1 cellular context compared by ENCODE assay signal in genomic region chr2:231786177-231786916, GRCh38.
TF ChIP-seq lines count a peak whose summit lies in the region.

Gene COPS7B (plus strand): TSS chr2:231786445. CDS start chr2:231788571, 2,126 bp downstream.

TF ChIP-seq in HCT116, 20 proteins besides CTCF, POLR2A, EP300 and RAD21 (continued from another document):
- TF ChIP-seq MAX (IDR thresholded peaks at IDR 0.05), result peak; percentile 75
- no peak for TF ChIP-seq REST (IDR thresholded peaks at IDR 0.05; ENCODE audit: low read depth)
- TF ChIP-seq POLR2AphosphoS5 (IDR thresholded peaks at IDR 0.05; ENCODE audit: low read depth, low read length), result peak; percentile 66
- TF ChIP-seq EGR1 (IDR thresholded peaks at IDR 0.05; ENCODE audit: low read depth), result peak; percentile 80
- no peak for TF ChIP-seq JUND (IDR thresholded peaks at IDR 0.05)
- TF ChIP-seq FOSL1 (IDR thresholded peaks at IDR 0.05; ENCODE audit: low read depth), result no peak
- TF ChIP-seq CEBPB (IDR thresholded peaks at IDR 0.05; ENCODE audit: low read depth), result no peak
- no peak for TF ChIP-seq ZNF274 (IDR thresholded peaks at IDR 0.05; ENCODE audit: low read depth, low read length)
- peak; percentile 81 for TF ChIP-seq ZFX (IDR thresholded peaks at IDR 0.05)
- peak; percentile 92 for TF ChIP-seq CBX3 (IDR thresholded peaks at IDR 0.05; ENCODE audit: low read depth)
- no peak for TF ChIP-seq EZH2phosphoT487 (IDR thresholded peaks at IDR 0.05; ENCODE audit: borderline replicate concordance)
- no peak for TF ChIP-seq ATF3 (IDR thresholded peaks at IDR 0.05)
- TF ChIP-seq SP1 (IDR thresholded peaks at IDR 0.05; ENCODE audit: low read depth), result peak; percentile 73
- TF ChIP-seq YY1 (IDR thresholded peaks at IDR 0.05; ENCODE audit: extremely low read depth, insufficient replicate concordance, low read depth, low read length), result peak; percentile 94
